Comparison of ENCODE assay signal across 22 cellular contexts in genomic region chr4:87036713-87037112, GRCh38.
DNase-seq lines count a peak whose midpoint lies in the region; ATAC-seq and TF ChIP-seq lines count a peak whose summit lies in the region.
"Had no signal": no experiment of that assay in that cellular context is flagged by ENCODE, and none has a peak within 500 bp of the region (broad histone marks: within the 10 kb centered on the region; RNA-seq: fewer than 3 reads in every experiment).

No MANE protein-coding gene starts in this region.

- H3K27me3 ChIP-seq in cardiac muscle cell (no peaks in the 10 kb centered on the region), right cardiac atrium (ENCODE audit: control insufficient read depth, insufficient read depth) (no peaks in the 10 kb centered on the region), gastrocnemius medialis (no peaks in the 10 kb centered on the region), WERI-Rb-1 (ENCODE audit: insufficient read depth, low read depth, severe bottlenecking) (no peaks in the 10 kb centered on the region)

- in situ Hi-C loops in gastrocnemius medialis (cut with MboI; ENCODE audit: low sequenced_read_pairs in 4 of 4) = no loop called here

- WGBS in right cardiac atrium = 58% methylated on average over 4 of the region's 4 CpGs

- peak in 1 of 2 donors; percentile 32 for TF ChIP-seq POLR2A in gastrocnemius medialis (IDR thresholded peaks at IDR 0.05)

- TF ChIP-seq CTCF in cardiac muscle cell (IDR thresholded peaks at IDR 0.05; ENCODE audit: low read depth, low read length) (no peak), gastrocnemius medialis (IDR thresholded peaks at IDR 0.05 in 4 of 5, conservative IDR thresholded peaks at IDR 0.05 in 1 of 5) (no peak), WERI-Rb-1 (IDR thresholded peaks at IDR 0.05; ENCODE audit: low read depth, low read length) (no peak)

- H3K4me3 ChIP-seq in cardiac muscle cell = no peak overlapping the region
- no peak overlapping the region for H3K4me3 ChIP-seq in right cardiac atrium (ENCODE audit: low read length)
- peak overlapping the region in 2 of 4 donors; percentile 1 to 13 for H3K4me3 ChIP-seq in gastrocnemius medialis
- H3K4me3 ChIP-seq in WERI-Rb-1 (ENCODE audit: low read depth, low read length) = no peak overlapping the region
- H3K4me3 ChIP-seq: lower lobe of right lung had no signal

- H3K27ac ChIP-seq in cardiac muscle cell (peak overlapping the region; percentile 59), right cardiac atrium (ENCODE audit: low read length) (peak overlapping the region; percentile 39), gastrocnemius medialis (peak overlapping the region; percentile 93 to 97 (median 94)), WERI-Rb-1 (no peak overlapping the region; the same call in 1 of the 2 replicates)
- H3K27ac ChIP-seq: lower lobe of right lung had no signal

- H3K4me1 ChIP-seq in cardiac muscle cell (ENCODE audit: low read depth) (peaks cover 68% of the 10 kb centered on the region), right cardiac atrium (ENCODE audit: control insufficient read depth, insufficient read depth, low read length) (peaks cover 40% of the 10 kb centered on the region), gastrocnemius medialis (peaks cover 100% of the 10 kb centered on the region in 2 donors)

- H3K9me3 ChIP-seq in cardiac muscle cell (ENCODE audit: low read depth) = no peaks in the 10 kb centered on the region
- H3K9me3 ChIP-seq in right cardiac atrium (ENCODE audit: control insufficient read depth, low read length) = no peaks in the 10 kb centered on the region
- no peaks in the 10 kb centered on the region for H3K9me3 ChIP-seq in gastrocnemius medialis
- H3K9me3 ChIP-seq in WERI-Rb-1 (ENCODE audit: severe bottlenecking) = no peaks in the 10 kb centered on the region
- H3K9me3 ChIP-seq: lower lobe of right lung had no signal

- intact Hi-C loops in left ventricle myocardium superior (cut with micrococcal nuclease) = no loop called here
- intact Hi-C loops in right cardiac atrium (cut with DNase I) = no loop called here
- intact Hi-C loops in gastrocnemius medialis (cut with DNase I; ENCODE audit: low total_unique reads) = no loop called here

- ATAC-seq in left ventricle myocardium superior = no peak
- ATAC-seq in right cardiac atrium = no peak
- peak; percentile 25 to 62 for ATAC-seq in gastrocnemius medialis
- no peak for ATAC-seq in HG03442 (IDR thresholded peaks at IDR 0.05; ENCODE audit: unreplicated experiment)
- ATAC-seq: effector memory CD8-positive, alpha-beta T cell; lower lobe of right lung; natural killer cell treated with Interleukin-12 subunit alpha and Interleukin-12 subunit beta and Interleukin-15 and Interleukin-18, amount 100 ng/mL, for 72 hours; Panc1; SK-N-SH treated with all-trans-retinoic acid at 6 μM for 48 hours had no signal

- H3K36me3 ChIP-seq in cardiac muscle cell = no peaks in the 10 kb centered on the region
- no peaks in the 10 kb centered on the region for H3K36me3 ChIP-seq in gastrocnemius medialis
- H3K36me3 ChIP-seq in WERI-Rb-1 = no peaks in the 10 kb centered on the region
- H3K36me3 ChIP-seq: lower lobe of right lung had no signal

- no peak for DNase-seq in cardiac muscle cell (ENCODE audit: low read depth in 1 of 2, low spot score in 1 of 2)
- no peak for DNase-seq in left ventricle myocardium superior
- no peak for DNase-seq in right cardiac atrium
- peak; percentile 64 to 85 for DNase-seq in gastrocnemius medialis
- no peak for DNase-seq in MV-4-11 (lab: John Stamatoyannopoulos, UW)
- DNase-seq in GDM1 (lab: John Stamatoyannopoulos, UW) = no peak
- no peak for DNase-seq in WERI-Rb-1
- DNase-seq: activated CD4-positive, alpha-beta memory T cell treated with anti-CD3 and anti-CD28 coated beads for 36 hours; activated naive CD8-positive, alpha-beta T cell treated with anti-CD3 and anti-CD28 coated beads, Interleukin-2, amount 10 ng/mL, durations not matched to agents 7 days and 5 days; activated T-cell treated with anti-CD3 and anti-CD28 coated beads, Interleukin-2, amount 50 U/mL, for 24 hours; CD4-positive, alpha-beta memory T cell; effector memory CD8-positive, alpha-beta T cell; lower lobe of right lung; NCI-H1048; NCI-H2081 treated with DMSO at 0.1 percent for 48 hours; NCI-H526 treated with DMSO at 0.1 percent for 48 hours; stimulated activated CD4-positive, alpha-beta T cell treated with anti-CD3 and anti-CD28 coated beads, Interleukin-2, amount 100 ng/mL, for 48 hours; trophoblast cell had no signal

Comparison
In these comparisons a context has a peak if more than half of its experiments do, and no peak if none do; other contexts are left out.
1. DNase-seq: peak in gastrocnemius medialis (2 of 2); none in cardiac muscle cell (0 of 2), left ventricle myocardium superior (single experiment), right cardiac atrium (0 of 3), MV-4-11 (single experiment), GDM1 (single experiment) and WERI-Rb-1 (single experiment).
2. ATAC-seq: peak in gastrocnemius medialis (2 of 2); none in left ventricle myocardium superior (single experiment), right cardiac atrium (0 of 2) and HG03442 (single experiment).